Comparison of ENCODE assay signal across 16 cellular contexts in genomic region chr15:75033809-75034208, GRCh38. TPM values are rescaled to one million over a fixed set of nuclear protein-coding genes. Genes with fewer than 3 reads are reported as not detected.
DNase-seq lines count a peak whose midpoint lies in the region; ATAC-seq and TF ChIP-seq lines count a peak whose summit lies in the region.
"Had no signal": no experiment of that assay in that cellular context is flagged by ENCODE, and none has a peak within 500 bp of the region (broad histone marks: within the 10 kb centered on the region; RNA-seq: fewer than 3 reads in every experiment).

No MANE protein-coding gene starts in this region.

- peaks cover 13% of the 10 kb centered on the region; the same call in 1 of the 2 replicates for H3K36me3 ChIP-seq in BLaER1

- peaks cover 19% of the 10 kb centered on the region; the same call in 1 of the 2 replicates for H4K20me1 ChIP-seq in BLaER1

- H3K4me1 ChIP-seq in BLaER1, result peaks cover 63% of the 10 kb centered on the region

- no peak for ATAC-seq in GM18907 (IDR thresholded peaks at IDR 0.05; ENCODE audit: unreplicated experiment)
- ATAC-seq: PC-3 had no signal

- TF ChIP-seq POLR2A in NB4 (IDR thresholded peaks at IDR 0.05; ENCODE audit: extremely low read depth, insufficient read length), result no peak

- peaks cover 47% of the 10 kb centered on the region for H3K4me1 Mint-ChIP-seq in endothelial cell (ENCODE audit: unreplicated experiment)

- H3K36me3 Mint-ChIP-seq in endothelial cell (ENCODE audit: low read depth, unreplicated experiment), result peaks cover 34% of the 10 kb centered on the region

- H3K9me3 ChIP-seq in BLaER1, result 0 out of 2 replicates have a peak, but pooled peaks cover 3% of the 10 kb centered on the region

- no peak overlapping the region for H3K4me3 ChIP-seq in BLaER1
- no peak overlapping the region for H3K4me3 ChIP-seq in GM12864 (ENCODE audit: low read depth, low read length)
- no peak overlapping the region for H3K4me3 ChIP-seq in NB4 (ENCODE audit: low read depth, low read length)

- DNase-seq in GM12864 (ENCODE audit: low read depth), result no peak
- peak; percentile 55 for DNase-seq in NB4 (ENCODE audit: low read depth)
- DNase-seq in endothelial cell (ENCODE audit: low spot score), result no peak
- no peak for DNase-seq in DMS53 treated with DMSO at 0.1 percent for 48 hours (lab: John Stamatoyannopoulos, UW; ENCODE audit: unreplicated experiment)
- DNase-seq in NCI-H226, result no peak
- no peak for DNase-seq in T-helper 1 cell
- DNase-seq: DMS153, GOT3, HFFc6, Karpas-422, NCI-H1436, NCI-H2081 treated with DMSO at 0.1 percent for 48 hours, NCI-H526, PC-3 had no signal

- H3K27ac Mint-ChIP-seq in endothelial cell (ENCODE audit: unreplicated experiment), result peak overlapping the region; percentile 41
- H3K27ac Mint-ChIP-seq: HFFc6 had no signal

- no peak overlapping the region for H3K9ac ChIP-seq in BLaER1

- H3K4me3 Mint-ChIP-seq in endothelial cell (ENCODE audit: unreplicated experiment), result peak overlapping the region; percentile 39
- H3K4me3 Mint-ChIP-seq: HFFc6 had no signal

- H3K9me3 Mint-ChIP-seq in endothelial cell (ENCODE audit: unreplicated experiment), result no peaks in the 10 kb centered on the region
- H3K9me3 Mint-ChIP-seq: HFFc6 had no signal

- no peak overlapping the region for H3K27ac ChIP-seq in BLaER1

- H3K27me3 Mint-ChIP-seq in endothelial cell (ENCODE audit: unreplicated experiment), result peaks cover 8% of the 10 kb centered on the region

- peak; percentile 36 for TF ChIP-seq CTCF in GM12864 (IDR thresholded peaks at IDR 0.05; ENCODE audit: low read depth, low read length, missing control alignments)
- TF ChIP-seq CTCF in NB4 (IDR thresholded peaks at IDR 0.05; ENCODE audit: low read depth, low read length), result no peak
- TF ChIP-seq CTCF in endothelial cell (IDR thresholded peaks at IDR 0.05; ENCODE audit: unreplicated experiment), result no peak

- no peaks in the 10 kb centered on the region for H3K27me3 ChIP-seq in BLaER1

- peak overlapping the region; percentile 40 for H3K4me2 ChIP-seq in BLaER1

RNA-seq across cellular contexts. Expression of gene PPCDC, which starts 10.4 kb away (rescaled TPM):
- 25.0 TPM for total RNA-seq in endothelial cell (ENCODE audit: unreplicated experiment)

RNA-seq across cellular contexts. Expression of gene SCAMP5, which starts 38.4 kb away (rescaled TPM):
- 132 TPM for total RNA-seq in endothelial cell (ENCODE audit: unreplicated experiment)
